In genomic region chr2:47168895-47169294, GRCh38 we compare ENCODE assay signal across 5 cellular contexts. TPM values are rescaled to one million over a fixed set of nuclear protein-coding genes. Genes with fewer than 3 reads are reported as not detected.
"Had no signal": no experiment of that assay in that cellular context is flagged by ENCODE, and none has a peak within 500 bp of the region (broad histone marks: within the 10 kb centered on the region; RNA-seq: fewer than 3 reads in every experiment).

No MANE protein-coding gene starts in this region.

RNA-seq across cellular contexts. Expression of gene STPG4, which starts 13.8 kb away (rescaled TPM):
- total RNA-seq: activated naive CD8-positive, alpha-beta T cell treated with anti-CD3 and anti-CD28 coated beads for 36 hours; activated T-helper 2 cell treated with anti-CD3 and anti-CD28 coated beads, Interferon-gamma antibody, Interleukin-2, Interleukin-4, amounts not matched to agents 10 μg/mL and 5 μg/mL and 100 μg/mL, durations not matched to agents 14 hours and 24 hours and 36 hours; skeletal muscle tissue had no signal
- polyA plus RNA-seq: endothelial cell of umbilical vein; naive thymus-derived CD4-positive, alpha-beta T cell had no signal
